Comparison of ENCODE assay signal across 22 cellular contexts in the genomic region with DNA sequence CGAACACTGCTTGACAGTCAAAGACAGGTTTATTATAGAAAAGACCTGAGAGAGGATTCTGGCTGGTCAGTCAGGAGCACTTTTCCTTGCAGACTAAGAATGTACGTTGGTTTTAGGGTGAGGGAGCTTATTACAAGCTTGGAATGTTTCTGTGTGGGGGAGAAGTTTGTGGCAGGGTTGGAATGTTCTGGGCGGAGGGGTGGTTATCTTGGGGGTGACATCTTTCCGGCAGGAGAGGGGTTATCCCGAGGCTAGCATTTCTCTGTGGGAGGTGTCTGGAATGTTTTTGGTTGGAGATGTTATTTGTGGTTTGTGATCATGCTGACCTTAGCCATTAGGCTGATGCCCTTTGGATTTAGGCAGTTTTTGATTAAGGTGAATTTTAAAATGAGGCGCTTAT.
"Had no signal": no experiment of that assay in that cellular context is flagged by ENCODE, and none has a peak within 500 bp of the region (broad histone marks: within the 10 kb centered on the region; RNA-seq: fewer than 3 reads in every experiment).

No MANE protein-coding gene starts in this region.

- DNase-seq: cortex of kidney; dorsolateral prefrontal cortex; effector CD8-positive, alpha-beta T cell; foreskin melanocyte; glutamatergic neuron; left cardiac atrium; left ventricle myocardium inferior; mesenchymal stem cell; midbrain; naive thymus-derived CD4-positive, alpha-beta T cell; nephron progenitor cell; stimulated activated CD4-positive, alpha-beta T cell treated with anti-CD3 and anti-CD28 coated beads, Interleukin-2, amount 100 ng/mL, for 24 hours; stimulated activated CD4-positive, alpha-beta T cell treated with anti-CD3 and anti-CD28 coated beads, Interleukin-4, amount 100 ng/mL, for 4 hours; stimulated activated naive B cell treated with anti-CD40 and anti-IgM and Interleukin-4, amounts not matched to agents 10 μg/mL and 1 μg/mL and 100 μg/mL, for 72 hours; stimulated activated naive CD8-positive, alpha-beta T cell treated with anti-CD3 and anti-CD28 coated beads, Interleukin-15, amount 100 ng/mL, for 72 hours; testis; upper lobe of right lung had no signal

- H3K4me3 ChIP-seq: dorsolateral prefrontal cortex, left ventricle myocardium inferior, lung, skin epidermis, testis, tibial nerve, upper lobe of right lung had no signal

- H3K36me3 ChIP-seq: neutrophil had no signal

- H3K27ac ChIP-seq: dorsolateral prefrontal cortex, left ventricle myocardium inferior, neutrophil, skin epidermis, testis, tibial nerve, upper lobe of right lung had no signal

- ATAC-seq: left cardiac atrium; naive thymus-derived CD4-positive, alpha-beta T cell; sciatic nerve; stimulated activated naive B cell treated with anti-CD40 and anti-IgM and Interleukin-4, amounts not matched to agents 10 μg/mL and 1 μg/mL and 100 μg/mL, for 72 hours; stimulated activated naive CD8-positive, alpha-beta T cell treated with anti-CD3 and anti-CD28 coated beads, Interleukin-15, amount 100 ng/mL, for 72 hours; upper lobe of right lung had no signal

- H3K9me3 ChIP-seq: left ventricle myocardium inferior, testis, upper lobe of right lung had no signal

- H3K4me1 ChIP-seq: testis, tibial nerve, upper lobe of right lung had no signal

- H3K27me3 ChIP-seq: dorsolateral prefrontal cortex, neutrophil, testis, tibial nerve, upper lobe of right lung had no signal
